13 cellular contexts compared by ENCODE assay signal in genomic region chr1:172951728-172952365, GRCh38.
DNase-seq lines count a peak whose midpoint lies in the region; ATAC-seq, FAIRE-seq and TF ChIP-seq lines count a peak whose summit lies in the region.
"Had no signal": no experiment of that assay in that cellular context is flagged by ENCODE, and none has a peak within 500 bp of the region (broad histone marks: within the 10 kb centered on the region; RNA-seq: fewer than 3 reads in every experiment).

No MANE protein-coding gene starts in this region.

- H3K27me3 Mint-ChIP-seq in MCF 10A (ENCODE audit: insufficient read depth, unreplicated experiment) (no peaks in the 10 kb centered on the region), type B pancreatic cell (no peaks in the 10 kb centered on the region)

- intact Hi-C loops in Right ventricle myocardium inferior (cut with DNase I): no loop called here
- intact Hi-C loops in MCF 10A (cut with micrococcal nuclease): no loop called here

- CTCF ChIA-PET in MCF 10A (lab: Yijun Ruan, JAX): interaction anchor here (0.7 to 1.1 kb wide), 2 partner anchors 8 to 21 kb away, joined by 3 to 5 read pairs; no protein-coding TSS in a partner anchor

- H3K27ac ChIP-seq in right atrium auricular region (no peak overlapping the region), keratinocyte (ENCODE audit: control insufficient read depth, insufficient read depth, low read length) (no peak overlapping the region)

- H3K4me2 ChIP-seq in keratinocyte (ENCODE audit: control insufficient read depth, extremely low read depth, insufficient read depth, low read depth, low read length): peak overlapping the region; percentile 44

- DNase-seq in Right ventricle myocardium inferior (ENCODE audit: missing footprints) (no peak), right atrium auricular region (ENCODE audit: low spot score) (no peak), MCF 10A (ENCODE audit: unreplicated experiment) (peak; percentile 65), keratinocyte (ENCODE audit: low read depth, low spot score) (no peak), type B pancreatic cell (ENCODE audit: extremely low spot score, unreplicated experiment) (no peak), medulla oblongata (ENCODE audit: extremely low spot score) (no peak), NCI-H1436 treated with DMSO at 0.1 percent for 48 hours (lab: John Stamatoyannopoulos, UW) (no peak)
- DNase-seq: activated CD4-positive, alpha-beta T cell treated with anti-CD3 and anti-CD28 coated beads for 4 hours; activated T-cell treated with anti-CD3 and anti-CD28 coated beads, Interleukin-2, amount 50 U/mL, for 48 hours; aorta had no signal

- no peaks in the 10 kb centered on the region for H3K36me3 ChIP-seq in right atrium auricular region
- no peaks in the 10 kb centered on the region for H3K36me3 ChIP-seq in keratinocyte (ENCODE audit: control insufficient read depth in 2 of 2, extremely low read depth in 1 of 2, insufficient read depth in 2 of 2, low read length in 2 of 2)

- POLR2A ChIA-PET in MCF 10A (lab: Yijun Ruan, JAX): interaction anchor here (0.5 to 0.7 kb wide), 4 partner anchors 11 to 644 kb away, joined by 3 read pairs; no protein-coding TSS in a partner anchor

- H3K36me3 Mint-ChIP-seq in MCF 10A (ENCODE audit: insufficient read depth, unreplicated experiment) (no peaks in the 10 kb centered on the region), type B pancreatic cell (no peaks in the 10 kb centered on the region)

- H3K27me3 ChIP-seq in right atrium auricular region (no peaks in the 10 kb centered on the region), keratinocyte (ENCODE audit: control insufficient read depth, extremely low read depth, insufficient read depth, low read length) (no peaks in the 10 kb centered on the region)

- H3K4me1 Mint-ChIP-seq in MCF 10A (ENCODE audit: insufficient read depth, unreplicated experiment): peaks cover 28% of the 10 kb centered on the region
- no peaks in the 10 kb centered on the region for H3K4me1 Mint-ChIP-seq in type B pancreatic cell (ENCODE audit: unreplicated experiment)

- no peaks in the 10 kb centered on the region for H3K9me1 ChIP-seq in keratinocyte (ENCODE audit: control insufficient read depth, extremely low read depth, insufficient read depth, low read length)

- H4K20me1 ChIP-seq in keratinocyte (ENCODE audit: control insufficient read depth, extremely low read depth, insufficient read depth, low read length): no peaks in the 10 kb centered on the region

- no peak overlapping the region for H2AFZ ChIP-seq in keratinocyte (ENCODE audit: control insufficient read depth, low read length)

- no peaks in the 10 kb centered on the region for H3K79me2 ChIP-seq in keratinocyte (ENCODE audit: control insufficient read depth, insufficient read depth, low read length)

- peak; percentile 63 for FAIRE-seq in keratinocyte (lab: Jason Lieb, UNC)
- FAIRE-seq: GM12891, urothelium cell line had no signal

- BruUV-seq in MCF 10A (replicated peaks; lab: Mats Ljungman, UMichigan): no TSS peak

- H3K4me3 Mint-ChIP-seq in MCF 10A (ENCODE audit: unreplicated experiment) (no peak overlapping the region), type B pancreatic cell (no peak overlapping the region)

- TF ChIP-seq CTCF in right atrium auricular region (IDR thresholded peaks at IDR 0.05) (no peak), MCF 10A (IDR thresholded peaks at IDR 0.05; ENCODE audit: unreplicated experiment) (no peak), keratinocyte (optimal IDR thresholded peaks at IDR 0.05 in 1 of 3, IDR thresholded peaks at IDR 0.05 in 1 of 3, conservative IDR thresholded peaks at IDR 0.05 in 1 of 3; ENCODE audit: extremely low read depth in 1 of 3, insufficient read depth in 2 of 3, low read length in 3 of 3) (no peak), type B pancreatic cell (conservative IDR thresholded peaks at IDR 0.05) (no peak)

- H3K9me3 ChIP-seq in right atrium auricular region (no peaks in the 10 kb centered on the region), keratinocyte (ENCODE audit: control insufficient read depth, low read depth, low read length) (no peaks in the 10 kb centered on the region)

- H3K27ac Mint-ChIP-seq in MCF 10A (ENCODE audit: low read depth, unreplicated experiment) (peak overlapping the region; percentile 13), type B pancreatic cell (peak overlapping the region; percentile 9)

- ATAC-seq in Right ventricle myocardium inferior (peak; percentile 23), HG03571 (IDR thresholded peaks at IDR 0.05; ENCODE audit: unreplicated experiment) (no peak)

- no peak overlapping the region for H3K4me3 ChIP-seq in right atrium auricular region
- H3K4me3 ChIP-seq in keratinocyte (ENCODE audit: control insufficient read depth in 2 of 3, extremely low read depth in 1 of 3, insufficient read depth in 2 of 3, low read depth in 1 of 3, low read length in 3 of 3): no peak overlapping the region

- dilution Hi-C loops in keratinocyte (cut with MboI; ENCODE audit: extremely low pct_ligation_motif_present, low sequenced_read_pairs): no loop called here

- H3K9me3 Mint-ChIP-seq in MCF 10A (ENCODE audit: unreplicated experiment) (no peaks in the 10 kb centered on the region), type B pancreatic cell (peaks cover 5% of the 10 kb centered on the region)

- H3K4me1 ChIP-seq in right atrium auricular region (no peaks in the 10 kb centered on the region), keratinocyte (ENCODE audit: control insufficient read depth, extremely low read depth, insufficient read depth, low read length) (peaks cover 24% of the 10 kb centered on the region)

- H3K9ac ChIP-seq in keratinocyte (ENCODE audit: control insufficient read depth, extremely low read depth, insufficient read depth, low read length): no peak overlapping the region
